ENCODE assay signal across 1 cellular context in genomic region chr17:41648411-41649195, GRCh38.
TF ChIP-seq lines count a peak whose summit lies in the region.

No MANE protein-coding gene starts in this region.

TF ChIP-seq in HepG2, 621 proteins besides CTCF, POLR2A, EP300 and RAD21 (continued from another document and continues in another):
- TF ChIP-seq USF2 (IDR thresholded peaks at IDR 0.05; ENCODE audit: low read depth, low read length): no peak
- peak; percentile 16; the same call in 1 of the 2 replicates for TF ChIP-seq USF2 (CRISPR knock-in tag; IDR thresholded peaks at IDR 0.05; ENCODE audit: borderline replicate concordance)
- TF ChIP-seq HNF4G (IDR thresholded peaks at IDR 0.05; ENCODE audit: borderline replicate concordance, low read depth, low read length): no peak
- 0 out of 2 replicates have a peak, but pooled peaks have one; percentile 44 for TF ChIP-seq HNF4G (CRISPR knock-in tag; IDR thresholded peaks at IDR 0.05; ENCODE audit: borderline replicate concordance, low read depth)
- TF ChIP-seq ZFP82 (CRISPR knock-in tag; IDR thresholded peaks at IDR 0.05; ENCODE audit: borderline replicate concordance): 0 out of 2 replicates have a peak, but pooled peaks have one; percentile 60
- no peak for TF ChIP-seq MXD3 (CRISPR knock-in tag; IDR thresholded peaks at IDR 0.05)
- peak; percentile 57; the same call in 1 of the 2 replicates for TF ChIP-seq ZBTB43 (CRISPR knock-in tag; conservative IDR thresholded peaks at IDR 0.05)
- TF ChIP-seq ZNF18 (CRISPR knock-in tag; IDR thresholded peaks at IDR 0.05; ENCODE audit: insufficient replicate concordance): no peak
- no peak for TF ChIP-seq EZH2 (conservative IDR thresholded peaks at IDR 0.05; ENCODE audit: low read depth, low read length)
- no peak for TF ChIP-seq ZNF616 (CRISPR knock-in tag; IDR thresholded peaks at IDR 0.05; ENCODE audit: low read depth)
- TF ChIP-seq ZFP62 (CRISPR knock-in tag; IDR thresholded peaks at IDR 0.05): no peak
- no peak for TF ChIP-seq DDIT3 (CRISPR knock-in tag; IDR thresholded peaks at IDR 0.05)
- no peak for TF ChIP-seq LCORL (IDR thresholded peaks at IDR 0.05)
- peak; percentile 80; the same call in 1 of the 2 replicates for TF ChIP-seq LCORL (CRISPR knock-in tag; IDR thresholded peaks at IDR 0.05)
- no peak for TF ChIP-seq BATF2 (CRISPR knock-in tag; IDR thresholded peaks at IDR 0.05)
- TF ChIP-seq MAZ (IDR thresholded peaks at IDR 0.05; ENCODE audit: borderline replicate concordance, low read depth, low read length): no peak
- TF ChIP-seq MAZ (CRISPR knock-in tag; IDR thresholded peaks at IDR 0.05; ENCODE audit: low read depth): no peak
- TF ChIP-seq CSRNP2 (CRISPR knock-in tag; conservative IDR thresholded peaks at IDR 0.05; ENCODE audit: low read depth): no peak
- TF ChIP-seq MAX (IDR thresholded peaks at IDR 0.05): peak; percentile 41; the same call in 1 of the 2 replicates
- peak; percentile 67; the same call in 1 of the 2 replicates for TF ChIP-seq ZNF274 (CRISPR knock-in tag; IDR thresholded peaks at IDR 0.05)
- TF ChIP-seq BRCA1 (CRISPR knock-in tag; IDR thresholded peaks at IDR 0.05): no peak
- 0 out of 2 replicates have a peak, but pooled peaks have one; percentile 35 for TF ChIP-seq ZNF766 (CRISPR knock-in tag; IDR thresholded peaks at IDR 0.05; ENCODE audit: borderline replicate concordance)
- 0 out of 2 replicates have a peak, but pooled peaks have one; percentile 82 for TF ChIP-seq KLF13 (CRISPR knock-in tag; IDR thresholded peaks at IDR 0.05)
- TF ChIP-seq SIX1 (CRISPR knock-in tag; IDR thresholded peaks at IDR 0.05; ENCODE audit: borderline replicate concordance): no peak
- TF ChIP-seq ZFY (CRISPR knock-in tag; IDR thresholded peaks at IDR 0.05): peak; percentile 62; the same call in 1 of the 2 replicates
- peak; percentile 15; the same call in 1 of the 2 replicates for TF ChIP-seq TAF1 (CRISPR knock-in tag; IDR thresholded peaks at IDR 0.05)
- peak; percentile 5; the same call in 1 of the 2 replicates for TF ChIP-seq HES4 (CRISPR knock-in tag; IDR thresholded peaks at IDR 0.05; ENCODE audit: borderline replicate concordance)
- no peak for TF ChIP-seq IRF9 (CRISPR knock-in tag; IDR thresholded peaks at IDR 0.05; ENCODE audit: borderline replicate concordance)
- TF ChIP-seq HMG20A (CRISPR knock-in tag; IDR thresholded peaks at IDR 0.05; ENCODE audit: borderline replicate concordance): no peak
- 0 out of 2 replicates have a peak, but pooled peaks have one; percentile 34 for TF ChIP-seq ZNF704 (CRISPR knock-in tag; IDR thresholded peaks at IDR 0.05; ENCODE audit: borderline replicate concordance)
- TF ChIP-seq SNAI1 (CRISPR knock-in tag; IDR thresholded peaks at IDR 0.05; ENCODE audit: borderline replicate concordance): no peak
- no peak; the same call in 1 of the 2 replicates for TF ChIP-seq POGK (CRISPR knock-in tag; conservative IDR thresholded peaks at IDR 0.05)
- peak; percentile 74 for TF ChIP-seq ZNF784 (CRISPR knock-in tag; IDR thresholded peaks at IDR 0.05; ENCODE audit: borderline replicate concordance)
- TF ChIP-seq ZNF768 (CRISPR knock-in tag; IDR thresholded peaks at IDR 0.05): 0 out of 2 replicates have a peak, but pooled peaks have one; percentile 18
- TF ChIP-seq ZNF549 (CRISPR knock-in tag; IDR thresholded peaks at IDR 0.05): no peak
